ENCODE assay signal across 11 cellular contexts in genomic region chr6:11494786-11495564, GRCh38. TPM values are rescaled to one million over a fixed set of nuclear protein-coding genes. Genes with fewer than 3 reads are reported as not detected.
A peak's percentile ranks its signal among the peaks of the same experiment; 100 is the strongest.
DNase-seq lines count a peak whose midpoint lies in the region; TF ChIP-seq lines count a peak whose summit lies in the region.
"Had no signal": no experiment of that assay in that cellular context is flagged by ENCODE, and none has a peak within 500 bp of the region (broad histone marks: within the 10 kb centered on the region; RNA-seq: fewer than 3 reads in every experiment).

No MANE protein-coding gene starts in this region.

- peaks cover 1% of the 10 kb centered on the region for H3K9me3 Mint-ChIP-seq in nephron
- H3K9me3 Mint-ChIP-seq: neural progenitor cell had no signal

- peak; percentile 22 for DNase-seq in GM10248 (ENCODE audit: extremely low spot score)
- peak; percentile 5 for DNase-seq in GM23248
- DNase-seq in astrocyte of the hippocampus (ENCODE audit: low read depth, low spot score) = peak; percentile 39
- no peak for DNase-seq in RPMI8226
- DNase-seq in NCI-H510A (lab: John Stamatoyannopoulos, UW) = no peak
- DNase-seq in ACHN = no peak
- DNase-seq: foreskin fibroblast, NCI-H1092, SIG-M5 had no signal

- TF ChIP-seq CTCF in GM10248 (IDR thresholded peaks at IDR 0.05; ENCODE audit: control extremely low read depth, extremely low read depth, low read depth, missing control alignments) (no peak), nephron (IDR thresholded peaks at IDR 0.05; ENCODE audit: unreplicated experiment in 3 of 3) (no peak)

- no peak overlapping the region for H3K4me3 ChIP-seq in GM23248
- H3K4me3 ChIP-seq: neural progenitor cell had no signal

- no peak overlapping the region for H3K4me3 Mint-ChIP-seq in nephron
- H3K4me3 Mint-ChIP-seq: neural progenitor cell had no signal

- in situ Hi-C loops in GM23248 (cut with MboI) = loop anchor here (10.0 to 25.0 kb wide), 2 partner anchors 350 to 533 kb away; no protein-coding TSS in a partner anchor
- in situ Hi-C loops in ACHN (cut with HindIII; ENCODE audit: low pct_ligation_motif_present, low pct_unique_long_range_greater_than_20kb, low sequenced_read_pairs) = no loop called here

- no peaks in the 10 kb centered on the region for H3K27me3 Mint-ChIP-seq in nephron (ENCODE audit: low read depth)

- no peaks in the 10 kb centered on the region for H3K4me1 Mint-ChIP-seq in nephron

- no peaks in the 10 kb centered on the region for H3K27me3 ChIP-seq in GM23248 (replicated peaks; ENCODE audit: insufficient read depth)
- H3K27me3 ChIP-seq: neural progenitor cell had no signal

- no peaks in the 10 kb centered on the region for H3K36me3 Mint-ChIP-seq in nephron (ENCODE audit: low read depth)
- H3K36me3 Mint-ChIP-seq: neural progenitor cell had no signal

- H3K36me3 ChIP-seq in GM23248 (ENCODE audit: low read depth) = no peaks in the 10 kb centered on the region
- H3K36me3 ChIP-seq: neural progenitor cell had no signal

- no peak overlapping the region for H3K9ac ChIP-seq in GM23248
- H3K9ac ChIP-seq: neural progenitor cell had no signal

- POLR2A ChIA-PET in GM10248 (lab: Yijun Ruan, JAX) = interaction anchor here (0.6 kb wide), 1 partner anchor 141 kb away, joined by 3 read pairs; no protein-coding TSS in a partner anchor

- H3K9me2 ChIP-seq in GM23248 (ENCODE audit: insufficient read depth) = no peaks in the 10 kb centered on the region

- no peaks in the 10 kb centered on the region for H3K79me2 ChIP-seq in GM23248 (ENCODE audit: insufficient read depth)

- peaks cover 5% of the 10 kb centered on the region; the same call in 1 of the 2 replicates for H3K4me1 ChIP-seq in GM23248 (ENCODE audit: insufficient read depth)
- H3K4me1 ChIP-seq: neural progenitor cell had no signal

- no peak overlapping the region for H3K27ac ChIP-seq in GM23248
- H3K27ac ChIP-seq: neural progenitor cell had no signal

- H3K4me2 ChIP-seq in GM23248 (ENCODE audit: unreplicated experiment) = no peak overlapping the region
- H3K4me2 ChIP-seq: neural progenitor cell had no signal

- H3K9me3 ChIP-seq in GM23248 (ENCODE audit: low read depth) = no peaks in the 10 kb centered on the region

- 65 to 67% methylated on average over 6 of the region's 6 CpGs for WGBS in GM23248 (ENCODE audit: low coverage in 1 of 2, low lambda C conversion rate in 2 of 2, missing lambda C conversion rate in 2 of 2), 2 experiments

- CTCF ChIA-PET in GM10248 (lab: Yijun Ruan, JAX) = interaction anchor here (0.7 to 5.4 kb wide), 69 partner anchors 10 to 541 kb away, joined by 3 to 107 read pairs (median 6); partner anchors contain the start of genes NEDD9 and SMIM13

- no peaks in the 10 kb centered on the region for H4K20me1 ChIP-seq in GM23248 (ENCODE audit: insufficient read depth)

- H2AFZ ChIP-seq in GM23248 = no peak overlapping the region
- H2AFZ ChIP-seq: neural progenitor cell had no signal

- peak overlapping the region in 2 of 3 experiments; percentile 4 to 15 for H3K27ac Mint-ChIP-seq in nephron
- H3K27ac Mint-ChIP-seq: neural progenitor cell had no signal

- H3F3A ChIP-seq in GM23248 (ENCODE audit: insufficient read depth) = no peaks in the 10 kb centered on the region

RNA-seq across cellular contexts. Expression of gene TMEM170B, which starts 42.6 kb away (rescaled TPM):
- total RNA-seq in GM23248 (2014; rRNA removed; shearing (Covaris generic)) = 0.54 and 0.63 TPM in 2 replicates
- 0.14 TPM in 2 replicates for polyA plus RNA-seq in GM23248 (2016; fragmentation: Nextera tagmentation; extraction: Ambion mirVana)

Comparison
In these comparisons a context has a peak if more than half of its experiments do, and no peak if none do; other contexts are left out.
1. DNase-seq: peak in GM10248 (single experiment), GM23248 (single experiment) and astrocyte of the hippocampus (single experiment); none in RPMI8226 (single experiment), NCI-H510A (single experiment) and ACHN (single experiment).